Comparison of ENCODE assay signal across 8 cellular contexts in the genomic region with DNA sequence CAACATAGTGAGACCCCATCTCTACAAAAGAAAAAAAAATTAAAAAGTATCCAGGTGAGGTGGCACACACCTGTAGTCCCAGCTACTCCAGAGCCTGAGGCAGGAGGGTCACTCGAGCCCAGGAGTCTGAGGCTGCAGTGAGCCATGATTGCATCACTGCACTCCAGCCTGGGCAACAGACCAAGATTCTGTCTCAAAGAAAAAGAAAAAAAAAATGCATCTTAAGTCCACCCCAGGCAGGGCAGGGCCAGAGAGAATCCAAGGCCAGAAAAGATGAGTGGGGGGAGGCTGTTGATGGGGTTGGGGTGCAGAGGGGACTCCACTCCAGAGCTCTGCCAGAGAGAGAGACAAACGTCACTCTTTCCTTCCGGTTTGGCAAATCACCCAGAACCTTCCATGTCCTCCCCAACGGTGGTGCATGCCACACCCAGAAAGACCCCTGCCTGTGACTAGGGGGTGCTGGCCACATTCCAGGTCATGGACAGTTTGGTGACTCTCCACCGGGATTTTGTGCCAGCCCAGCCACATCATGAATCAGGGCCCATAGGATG. TPM values are rescaled to one million over a fixed set of nuclear protein-coding genes. Genes with fewer than 3 reads are reported as not detected.
A peak's percentile ranks its signal among the peaks of the same experiment; 100 is the strongest.
DNase-seq lines count a peak whose midpoint lies in the region; ATAC-seq and TF ChIP-seq lines count a peak whose summit lies in the region.

No MANE protein-coding gene starts in this region.

- H3K27me3 ChIP-seq in CD4-positive, alpha-beta T cell (ENCODE audit: control insufficient read depth, insufficient read depth, low read length), result no peaks in the 10 kb centered on the region

- H3K4me3 ChIP-seq in mucosa of descending colon, result peak overlapping the region; percentile 40

- H3K4me1 ChIP-seq in mucosa of descending colon (ENCODE audit: low read depth), result peaks cover under 1% of the 10 kb centered on the region

- peak; percentile 44 for ATAC-seq in mucosa of descending colon
- no peak for ATAC-seq in CD4-positive, alpha-beta T cell (ENCODE audit: poor library complexity)

- H3K27ac ChIP-seq in C4-2B, result peak overlapping the region; percentile 11
- H3K27ac ChIP-seq in CD4-positive, alpha-beta T cell (ENCODE audit: low read depth, low read length), result no peak overlapping the region

- DNase-seq in NCI-H2029 treated with DMSO at 0.1 percent for 48 hours (lab: John Stamatoyannopoulos, UW), result peak; percentile 45
- no peak for DNase-seq in chondrocyte (ENCODE audit: low spot score)
- peak in 2 of 3 donors; percentile 59 to 70 for DNase-seq in mucosa of descending colon
- no peak for DNase-seq in CD4-positive, alpha-beta T cell
- no peak for DNase-seq in foreskin melanocyte
- no peak for DNase-seq in activated T-helper 1 cell treated with anti-CD3 and anti-CD28 coated beads, Interleukin-12 subunit alpha, Interleukin-12 subunit beta, Interleukin-2, Interleukin-4 antibody, amounts not matched to agents 30 ng/mL and 10 ng/mL and 1 ng/mL, durations not matched to agents 14 hours and 24 hours and 36 hours (ENCODE audit: low spot score)
- no peak for DNase-seq in globus pallidus (ENCODE audit: low spot score)

- H3K4me3 Mint-ChIP-seq in chondrocyte (ENCODE audit: unreplicated experiment), result no peak overlapping the region
- no peak overlapping the region for H3K4me3 Mint-ChIP-seq in CD4-positive, alpha-beta T cell
- H3K4me3 Mint-ChIP-seq in activated T-helper 1 cell treated with anti-CD3 and anti-CD28 coated beads, Interleukin-12 subunit alpha, Interleukin-12 subunit beta, Interleukin-2, Interleukin-4 antibody, amounts not matched to agents 30 ng/mL and 10 ng/mL and 1 ng/mL, durations not matched to agents 14 hours and 24 hours and 36 hours, result no peak overlapping the region

- no peaks in the 10 kb centered on the region for H3K9me3 ChIP-seq in mucosa of descending colon
- H3K9me3 ChIP-seq in CD4-positive, alpha-beta T cell (ENCODE audit: control insufficient read depth, low read length), result no peaks in the 10 kb centered on the region

- H3K9me3 Mint-ChIP-seq in chondrocyte (ENCODE audit: low read depth), result no peaks in the 10 kb centered on the region
- H3K9me3 Mint-ChIP-seq in CD4-positive, alpha-beta T cell, result no peaks in the 10 kb centered on the region
- no peaks in the 10 kb centered on the region for H3K9me3 Mint-ChIP-seq in activated T-helper 1 cell treated with anti-CD3 and anti-CD28 coated beads, Interleukin-12 subunit alpha, Interleukin-12 subunit beta, Interleukin-2, Interleukin-4 antibody, amounts not matched to agents 30 ng/mL and 10 ng/mL and 1 ng/mL, durations not matched to agents 14 hours and 24 hours and 36 hours

- CTCF ChIA-PET in CD4-positive, alpha-beta T cell (lab: Charles Lee), result no interaction called here

- POLR2A ChIA-PET in CD4-positive, alpha-beta T cell (lab: Charles Lee), result no interaction called here

- peaks cover 12% of the 10 kb centered on the region for H3K27me3 Mint-ChIP-seq in chondrocyte (ENCODE audit: low read depth)
- H3K27me3 Mint-ChIP-seq in CD4-positive, alpha-beta T cell, result no peaks in the 10 kb centered on the region
- no peaks in the 10 kb centered on the region for H3K27me3 Mint-ChIP-seq in activated T-helper 1 cell treated with anti-CD3 and anti-CD28 coated beads, Interleukin-12 subunit alpha, Interleukin-12 subunit beta, Interleukin-2, Interleukin-4 antibody, amounts not matched to agents 30 ng/mL and 10 ng/mL and 1 ng/mL, durations not matched to agents 14 hours and 24 hours and 36 hours (ENCODE audit: insufficient read depth)

- H3K27ac Mint-ChIP-seq in chondrocyte (ENCODE audit: unreplicated experiment), result peak overlapping the region; percentile 67
- no peak overlapping the region for H3K27ac Mint-ChIP-seq in CD4-positive, alpha-beta T cell
- no peak overlapping the region for H3K27ac Mint-ChIP-seq in activated T-helper 1 cell treated with anti-CD3 and anti-CD28 coated beads, Interleukin-12 subunit alpha, Interleukin-12 subunit beta, Interleukin-2, Interleukin-4 antibody, amounts not matched to agents 30 ng/mL and 10 ng/mL and 1 ng/mL, durations not matched to agents 14 hours and 24 hours and 36 hours

- H3K36me3 Mint-ChIP-seq in chondrocyte (ENCODE audit: low read depth), result no peaks in the 10 kb centered on the region
- no peaks in the 10 kb centered on the region for H3K36me3 Mint-ChIP-seq in CD4-positive, alpha-beta T cell (ENCODE audit: low read depth)
- H3K36me3 Mint-ChIP-seq in activated T-helper 1 cell treated with anti-CD3 and anti-CD28 coated beads, Interleukin-12 subunit alpha, Interleukin-12 subunit beta, Interleukin-2, Interleukin-4 antibody, amounts not matched to agents 30 ng/mL and 10 ng/mL and 1 ng/mL, durations not matched to agents 14 hours and 24 hours and 36 hours (ENCODE audit: low read depth), result no peaks in the 10 kb centered on the region

- no peak for TF ChIP-seq CTCF in C4-2B (conservative IDR thresholded peaks at IDR 0.05)
- no peak for TF ChIP-seq CTCF in chondrocyte (IDR thresholded peaks at IDR 0.05)
- no peak for TF ChIP-seq CTCF in mucosa of descending colon (IDR thresholded peaks at IDR 0.05)
- TF ChIP-seq CTCF in CD4-positive, alpha-beta T cell (IDR thresholded peaks at IDR 0.05), result no peak

- no peaks in the 10 kb centered on the region for H3K36me3 ChIP-seq in mucosa of descending colon (ENCODE audit: low read depth)

- intact Hi-C loops in mucosa of descending colon (cut with DNase I, micrococcal nuclease), result no loop called here
- intact Hi-C loops in CD4-positive, alpha-beta T cell (cut with DNase I, micrococcal nuclease), result no loop called here
- intact Hi-C loops in activated T-helper 1 cell treated with anti-CD3 and anti-CD28 coated beads, Interleukin-12 subunit alpha, Interleukin-12 subunit beta, Interleukin-2, Interleukin-4 antibody, amounts not matched to agents 30 ng/mL and 10 ng/mL and 1 ng/mL, durations not matched to agents 14 hours and 24 hours and 36 hours (cut with micrococcal nuclease), result no loop called here

- H3K4me1 Mint-ChIP-seq in chondrocyte (ENCODE audit: low read depth), result peaks cover 8% of the 10 kb centered on the region
- no peaks in the 10 kb centered on the region for H3K4me1 Mint-ChIP-seq in CD4-positive, alpha-beta T cell (ENCODE audit: low read depth)
- no peaks in the 10 kb centered on the region for H3K4me1 Mint-ChIP-seq in activated T-helper 1 cell treated with anti-CD3 and anti-CD28 coated beads, Interleukin-12 subunit alpha, Interleukin-12 subunit beta, Interleukin-2, Interleukin-4 antibody, amounts not matched to agents 30 ng/mL and 10 ng/mL and 1 ng/mL, durations not matched to agents 14 hours and 24 hours and 36 hours (ENCODE audit: low read depth)

RNA-seq across cellular contexts. Expression of a gene that starts 0.4 kb away (rescaled TPM):
- not detected in 3 replicates for total RNA-seq in chondrocyte
- 100 to 1,000 TPM; 128 to 276 (median 215) TPM for total RNA-seq in mucosa of descending colon
- under 1 TPM; 0.61 to 0.85 TPM for total RNA-seq in CD4-positive, alpha-beta T cell
- not detected in 2 replicates for total RNA-seq in activated T-helper 1 cell treated with anti-CD3 and anti-CD28 coated beads, Interleukin-12 subunit alpha, Interleukin-12 subunit beta, Interleukin-2, Interleukin-4 antibody, amounts not matched to agents 30 ng/mL and 10 ng/mL and 1 ng/mL, durations not matched to agents 14 hours and 24 hours and 36 hours

RNA-seq across cellular contexts. Expression of a gene that starts 11.3 kb away (rescaled TPM):
- total RNA-seq in chondrocyte (not detected in 3 replicates), mucosa of descending colon (10 to 100 TPM; 44.4 to 93.6 (median 82.3) TPM)
- total RNA-seq in CD4-positive, alpha-beta T cell, result under 1 TPM in 1 of 2 experiments, not detected in 1; 0.17 TPM
- total RNA-seq in activated T-helper 1 cell treated with anti-CD3 and anti-CD28 coated beads, Interleukin-12 subunit alpha, Interleukin-12 subunit beta, Interleukin-2, Interleukin-4 antibody, amounts not matched to agents 30 ng/mL and 10 ng/mL and 1 ng/mL, durations not matched to agents 14 hours and 24 hours and 36 hours, result not detected in 2 replicates

RNA-seq across cellular contexts. Expression of a gene that starts 19.5 kb away (rescaled TPM):
- total RNA-seq in chondrocyte (not detected in 3 replicates), mucosa of descending colon (not detected)
- 1 to 10 TPM; 7.9 to 8.7 TPM for total RNA-seq in CD4-positive, alpha-beta T cell
- not detected in 2 replicates for total RNA-seq in activated T-helper 1 cell treated with anti-CD3 and anti-CD28 coated beads, Interleukin-12 subunit alpha, Interleukin-12 subunit beta, Interleukin-2, Interleukin-4 antibody, amounts not matched to agents 30 ng/mL and 10 ng/mL and 1 ng/mL, durations not matched to agents 14 hours and 24 hours and 36 hours

RNA-seq across cellular contexts. Expression of a gene that starts 46.0 kb away (rescaled TPM):
- total RNA-seq in chondrocyte (0.54 to 0.77 TPM in 2 of 3 replicates, not detected in the other), mucosa of descending colon (10 to 100 TPM in 1 of 3 donors, 1 to 10 TPM in 1, under 1 TPM in 1; 0.64 to 11.3 (median 1.4) TPM)
- 1 to 10 TPM; 1.5 to 1.6 TPM for total RNA-seq in CD4-positive, alpha-beta T cell
- total RNA-seq in activated T-helper 1 cell treated with anti-CD3 and anti-CD28 coated beads, Interleukin-12 subunit alpha, Interleukin-12 subunit beta, Interleukin-2, Interleukin-4 antibody, amounts not matched to agents 30 ng/mL and 10 ng/mL and 1 ng/mL, durations not matched to agents 14 hours and 24 hours and 36 hours, result 0.23 and 0.44 TPM in 2 replicates

RNA-seq across cellular contexts. Expression of a gene that starts 52.8 kb away (rescaled TPM):
- total RNA-seq in chondrocyte (202 to 224 TPM (median 204 TPM) in 3 replicates), mucosa of descending colon (100 to 1,000 TPM; 178 to 213 (median 182) TPM)
- 10 to 100 TPM; 94.3 to 96.7 TPM for total RNA-seq in CD4-positive, alpha-beta T cell
- total RNA-seq in activated T-helper 1 cell treated with anti-CD3 and anti-CD28 coated beads, Interleukin-12 subunit alpha, Interleukin-12 subunit beta, Interleukin-2, Interleukin-4 antibody, amounts not matched to agents 30 ng/mL and 10 ng/mL and 1 ng/mL, durations not matched to agents 14 hours and 24 hours and 36 hours, result 230 and 243 TPM in 2 replicates

Comparison
In these comparisons a context has a peak if more than half of its experiments do, and no peak if none do; other contexts are left out.
1. DNase-seq: peak in NCI-H2029 treated with DMSO at 0.1 percent for 48 hours (single experiment) and mucosa of descending colon (2 of 3); none in chondrocyte (single experiment), CD4-positive, alpha-beta T cell (0 of 10), foreskin melanocyte (single experiment), activated T-helper 1 cell treated with anti-CD3 and anti-CD28 coated beads, Interleukin-12 subunit alpha, Interleukin-12 subunit beta, Interleukin-2, Interleukin-4 antibody, amounts not matched to agents 30 ng/mL and 10 ng/mL and 1 ng/mL, durations not matched to agents 14 hours and 24 hours and 36 hours (single experiment) and globus pallidus (single experiment).
2. RNA of a gene that starts 0.4 kb away (total RNA-seq): 128 to 276 TPM in mucosa of descending colon; 0.61 to 0.85 TPM in CD4-positive, alpha-beta T cell, not detected in chondrocyte and not detected in activated T-helper 1 cell treated with anti-CD3 and anti-CD28 coated beads, Interleukin-12 subunit alpha, Interleukin-12 subunit beta, Interleukin-2, Interleukin-4 antibody, amounts not matched to agents 30 ng/mL and 10 ng/mL and 1 ng/mL, durations not matched to agents 14 hours and 24 hours and 36 hours; every median in the first group is over 10 times any median in the second.
3. RNA of a gene that starts 11.3 kb away (total RNA-seq): 44.4 to 93.6 TPM in mucosa of descending colon; 0.17 TPM in CD4-positive, alpha-beta T cell, not detected in chondrocyte and not detected in activated T-helper 1 cell treated with anti-CD3 and anti-CD28 coated beads, Interleukin-12 subunit alpha, Interleukin-12 subunit beta, Interleukin-2, Interleukin-4 antibody, amounts not matched to agents 30 ng/mL and 10 ng/mL and 1 ng/mL, durations not matched to agents 14 hours and 24 hours and 36 hours; every median in the first group is over 10 times any median in the second.